Comparison of ENCODE assay signal across 1 cellular context in the genomic region with DNA sequence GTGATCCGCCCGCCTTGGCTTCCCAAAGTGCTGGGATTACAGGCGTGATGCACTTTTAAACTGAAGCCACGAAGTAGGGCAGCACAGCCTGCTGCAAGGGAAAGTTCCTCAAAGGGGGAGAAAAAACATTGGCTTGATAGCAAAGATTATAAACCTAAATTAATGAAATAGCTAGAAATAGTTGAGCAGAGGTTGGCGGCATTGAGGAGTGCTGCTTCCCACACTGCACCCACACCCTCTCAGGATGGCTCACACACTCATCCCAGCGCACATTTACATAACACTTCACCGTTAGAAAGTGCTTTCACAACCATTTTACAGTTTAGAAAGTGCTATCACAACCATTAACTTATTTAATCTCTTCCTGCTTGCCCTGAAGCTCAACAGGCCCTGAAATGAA.
TF ChIP-seq lines count a peak whose summit lies in the region.

No MANE protein-coding gene starts in this region.

TF ChIP-seq in H1, 55 proteins besides CTCF, POLR2A, EP300 and RAD21:
- TF ChIP-seq, protein P1, sequence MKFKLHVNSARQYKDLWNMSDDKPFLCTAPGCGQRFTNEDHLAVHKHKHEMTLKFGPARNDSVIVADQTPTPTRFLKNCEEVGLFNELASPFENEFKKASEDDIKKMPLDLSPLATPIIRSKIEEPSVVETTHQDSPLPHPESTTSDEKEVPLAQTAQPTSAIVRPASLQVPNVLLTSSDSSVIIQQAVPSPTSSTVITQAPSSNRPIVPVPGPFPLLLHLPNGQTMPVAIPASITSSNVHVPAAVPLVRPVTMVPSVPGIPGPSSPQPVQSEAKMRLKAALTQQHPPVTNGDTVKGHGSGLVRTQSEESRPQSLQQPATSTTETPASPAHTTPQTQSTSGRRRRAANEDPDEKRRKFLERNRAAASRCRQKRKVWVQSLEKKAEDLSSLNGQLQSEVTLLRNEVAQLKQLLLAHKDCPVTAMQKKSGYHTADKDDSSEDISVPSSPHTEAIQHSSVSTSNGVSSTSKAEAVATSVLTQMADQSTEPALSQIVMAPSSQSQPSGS (IDR thresholded peaks at IDR 0.05; ENCODE audit: low read length) = no peak
- TF ChIP-seq KDM1A (IDR thresholded peaks at IDR 0.05; ENCODE audit: borderline replicate concordance, low read length) = no peak
- no peak for TF ChIP-seq CBX8 (IDR thresholded peaks at IDR 0.05; ENCODE audit: borderline replicate concordance, low read depth, low read length)
- TF ChIP-seq, protein P2, sequence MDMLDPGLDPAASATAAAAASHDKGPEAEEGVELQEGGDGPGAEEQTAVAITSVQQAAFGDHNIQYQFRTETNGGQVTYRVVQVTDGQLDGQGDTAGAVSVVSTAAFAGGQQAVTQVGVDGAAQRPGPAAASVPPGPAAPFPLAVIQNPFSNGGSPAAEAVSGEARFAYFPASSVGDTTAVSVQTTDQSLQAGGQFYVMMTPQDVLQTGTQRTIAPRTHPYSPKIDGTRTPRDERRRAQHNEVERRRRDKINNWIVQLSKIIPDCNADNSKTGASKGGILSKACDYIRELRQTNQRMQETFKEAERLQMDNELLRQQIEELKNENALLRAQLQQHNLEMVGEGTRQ (IDR thresholded peaks at IDR 0.05; ENCODE audit: low read length) = no peak
- no peak for TF ChIP-seq RFX5 (IDR thresholded peaks at IDR 0.05; ENCODE audit: borderline replicate concordance, low read depth, low read length)
- no peak for TF ChIP-seq BCL11A (IDR thresholded peaks at IDR 0.05; ENCODE audit: low read depth in 2 of 2, low read length in 2 of 2)
- TF ChIP-seq TEAD4 (IDR thresholded peaks at IDR 0.05; ENCODE audit: low read depth, low read length) = no peak
- TF ChIP-seq, protein P3, sequence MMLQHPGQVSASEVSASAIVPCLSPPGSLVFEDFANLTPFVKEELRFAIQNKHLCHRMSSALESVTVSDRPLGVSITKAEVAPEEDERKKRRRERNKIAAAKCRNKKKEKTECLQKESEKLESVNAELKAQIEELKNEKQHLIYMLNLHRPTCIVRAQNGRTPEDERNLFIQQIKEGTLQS (IDR thresholded peaks at IDR 0.05; ENCODE audit: insufficient read depth, low read depth, low read length) = no peak
- no peak for TF ChIP-seq CEBPB (IDR thresholded peaks at IDR 0.05; ENCODE audit: low read depth, low read length)
- TF ChIP-seq POLR2AphosphoS5 (IDR thresholded peaks at IDR 0.05; ENCODE audit: low read depth, low read length) = no peak
- TF ChIP-seq SIRT6 (IDR thresholded peaks at IDR 0.05; ENCODE audit: low read length) = no peak
- no peak for TF ChIP-seq BACH1 (IDR thresholded peaks at IDR 0.05; ENCODE audit: low read length)
- TF ChIP-seq ASH2L (IDR thresholded peaks at IDR 0.05; ENCODE audit: low read length) = no peak
- no peak for TF ChIP-seq SP1 (IDR thresholded peaks at IDR 0.05; ENCODE audit: low read depth, low read length)
- TF ChIP-seq SRF (IDR thresholded peaks at IDR 0.05; ENCODE audit: low read depth, low read length) = no peak
- no peak for TF ChIP-seq FOSL1 (IDR thresholded peaks at IDR 0.05; ENCODE audit: insufficient read depth, low read depth, low read length)
